9 cellular contexts compared by ENCODE assay signal in the genomic region with DNA sequence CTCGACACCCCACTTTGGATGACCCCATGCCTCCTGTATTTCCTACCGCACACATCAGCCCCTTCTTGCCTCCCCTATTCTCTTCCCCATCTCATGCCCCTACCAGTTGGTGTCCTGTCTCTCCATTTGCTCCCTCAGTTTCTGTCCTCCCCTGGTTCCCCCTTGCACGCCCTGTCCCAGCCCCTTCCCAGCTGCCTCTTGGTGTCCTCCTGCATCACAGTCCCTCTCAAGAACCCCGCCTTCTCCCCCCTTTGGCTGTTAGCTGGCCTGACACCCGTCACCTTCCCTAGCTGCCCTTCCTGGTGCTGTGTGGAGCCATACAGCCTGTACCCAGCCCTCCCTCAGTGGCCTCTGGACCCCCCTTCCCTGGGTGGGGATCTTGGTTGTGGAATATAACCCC. TPM values are rescaled to one million over a fixed set of nuclear protein-coding genes. Genes with fewer than 3 reads are reported as not detected.
DNase-seq lines count a peak whose midpoint lies in the region; ATAC-seq lines count a peak whose summit lies in the region.
"Had no signal": no experiment of that assay in that cellular context is flagged by ENCODE, and none has a peak within 500 bp of the region (broad histone marks: within the 10 kb centered on the region; RNA-seq: fewer than 3 reads in every experiment).

No MANE protein-coding gene starts in this region.

- peak overlapping the region; percentile 13 for H3K4me3 Mint-ChIP-seq in activated naive CD8-positive, alpha-beta T cell treated with anti-CD3 and anti-CD28 coated beads, Interleukin-2, amount 50 U/mL, for 24 hours
- peak overlapping the region in 4 of 5 donors; percentile 24 to 56 (median 33) for H3K4me3 Mint-ChIP-seq in immature natural killer cell
- H3K4me3 Mint-ChIP-seq in stimulated activated naive B cell treated with anti-CD40 and anti-IgM and Interleukin-4, amounts not matched to agents 10 μg/mL and 1 μg/mL and 100 μg/mL, for 72 hours: peak overlapping the region; percentile 77 to 79
- H3K4me3 Mint-ChIP-seq: IgD-negative memory B cell had no signal

- H3K27ac ChIP-seq in aorta (ENCODE audit: low read depth in 1 of 2, low read length in 2 of 2): no peak overlapping the region

- H3K27me3 ChIP-seq in aorta (ENCODE audit: control insufficient read depth in 1 of 2, insufficient read depth in 2 of 2, low read length in 1 of 2): no peaks in the 10 kb centered on the region

- peaks cover 27% of the 10 kb centered on the region for H3K27me3 Mint-ChIP-seq in activated naive CD8-positive, alpha-beta T cell treated with anti-CD3 and anti-CD28 coated beads, Interleukin-2, amount 50 U/mL, for 24 hours
- H3K27me3 Mint-ChIP-seq in immature natural killer cell (ENCODE audit: low read depth in 3 of 3): peaks cover 11 to 26% (median 12%) of the 10 kb centered on the region in 3 donors
- H3K27me3 Mint-ChIP-seq in stimulated activated naive B cell treated with anti-CD40 and anti-IgM and Interleukin-4, amounts not matched to agents 10 μg/mL and 1 μg/mL and 100 μg/mL, for 72 hours: peaks cover 63 to 71% of the 10 kb centered on the region in 2 donors

- H3K36me3 Mint-ChIP-seq in activated naive CD8-positive, alpha-beta T cell treated with anti-CD3 and anti-CD28 coated beads, Interleukin-2, amount 50 U/mL, for 24 hours (ENCODE audit: low read depth): no peaks in the 10 kb centered on the region
- H3K36me3 Mint-ChIP-seq in immature natural killer cell: no peaks in the 10 kb centered on the region
- H3K36me3 Mint-ChIP-seq in stimulated activated naive B cell treated with anti-CD40 and anti-IgM and Interleukin-4, amounts not matched to agents 10 μg/mL and 1 μg/mL and 100 μg/mL, for 72 hours: no peaks in the 10 kb centered on the region
- H3K36me3 Mint-ChIP-seq: IgD-negative memory B cell had no signal

- no peaks in the 10 kb centered on the region for H3K4me1 ChIP-seq in aorta (ENCODE audit: control insufficient read depth in 1 of 2, insufficient read depth in 2 of 2, low read length in 2 of 2)

- no peak overlapping the region for H3K4me3 ChIP-seq in aorta (ENCODE audit: low read length in 2 of 2)

- H3K9me3 ChIP-seq in aorta (ENCODE audit: control insufficient read depth, low read length): no peaks in the 10 kb centered on the region

- peaks cover 2% of the 10 kb centered on the region for H3K4me1 Mint-ChIP-seq in activated naive CD8-positive, alpha-beta T cell treated with anti-CD3 and anti-CD28 coated beads, Interleukin-2, amount 50 U/mL, for 24 hours
- peaks cover 0 to 4% of the 10 kb centered on the region in 2 donors for H3K4me1 Mint-ChIP-seq in immature natural killer cell
- H3K4me1 Mint-ChIP-seq in stimulated activated naive B cell treated with anti-CD40 and anti-IgM and Interleukin-4, amounts not matched to agents 10 μg/mL and 1 μg/mL and 100 μg/mL, for 72 hours: peaks cover 6 to 9% of the 10 kb centered on the region in 2 donors

- intact Hi-C loops in aorta (cut with DNase I): no loop called here

- H3K36me3 ChIP-seq in aorta (ENCODE audit: control insufficient read depth in 1 of 2, insufficient read depth in 2 of 2, low read length in 1 of 2): no peaks in the 10 kb centered on the region

- 32 to 35% methylated on average over 5 of the region's 5 CpGs for WGBS in aorta, 2 donors

- H3K27ac Mint-ChIP-seq in activated naive CD8-positive, alpha-beta T cell treated with anti-CD3 and anti-CD28 coated beads, Interleukin-2, amount 50 U/mL, for 24 hours: no peak overlapping the region
- H3K27ac Mint-ChIP-seq in immature natural killer cell: no peak overlapping the region
- no peak overlapping the region for H3K27ac Mint-ChIP-seq in stimulated activated naive B cell treated with anti-CD40 and anti-IgM and Interleukin-4, amounts not matched to agents 10 μg/mL and 1 μg/mL and 100 μg/mL, for 72 hours
- H3K27ac Mint-ChIP-seq: IgD-negative memory B cell had no signal

- no peaks in the 10 kb centered on the region for H3K9me3 Mint-ChIP-seq in activated naive CD8-positive, alpha-beta T cell treated with anti-CD3 and anti-CD28 coated beads, Interleukin-2, amount 50 U/mL, for 24 hours
- H3K9me3 Mint-ChIP-seq in immature natural killer cell: no peaks in the 10 kb centered on the region
- H3K9me3 Mint-ChIP-seq in stimulated activated naive B cell treated with anti-CD40 and anti-IgM and Interleukin-4, amounts not matched to agents 10 μg/mL and 1 μg/mL and 100 μg/mL, for 72 hours: no peaks in the 10 kb centered on the region
- H3K9me3 Mint-ChIP-seq: IgD-negative memory B cell had no signal

- DNase-seq in DMS79 treated with DMSO at 0.1 percent for 48 hours (lab: John Stamatoyannopoulos, UW): peak; percentile 45
- no peak for DNase-seq in DMS79 (lab: John Stamatoyannopoulos, UW)
- DNase-seq in activated naive CD8-positive, alpha-beta T cell treated with anti-CD3 and anti-CD28 coated beads, Interleukin-2, amount 50 U/mL, for 24 hours: no peak
- no peak for DNase-seq in immature natural killer cell
- DNase-seq in stimulated activated naive B cell treated with anti-CD40 and anti-IgM and Interleukin-4, amounts not matched to agents 10 μg/mL and 1 μg/mL and 100 μg/mL, for 72 hours: no peak
- no peak for DNase-seq in NCI-H226
- no peak for DNase-seq in aorta
- no peak for DNase-seq in germinal center (ENCODE audit: low spot score)

- ATAC-seq in activated naive CD8-positive, alpha-beta T cell treated with anti-CD3 and anti-CD28 coated beads, Interleukin-2, amount 50 U/mL, for 24 hours: no peak
- ATAC-seq in stimulated activated naive B cell treated with anti-CD40 and anti-IgM and Interleukin-4, amounts not matched to agents 10 μg/mL and 1 μg/mL and 100 μg/mL, for 72 hours (replicated peaks): no peak
- ATAC-seq in aorta (ENCODE audit: low FRiP score): no peak

RNA-seq across cellular contexts. Expression of a gene that starts 41.5 kb away (rescaled TPM):
- polyA plus RNA-seq in immature natural killer cell (not detected), aorta (10 to 100 TPM in 1 of 2 donors, 1 to 10 TPM in 1; 4.3 to 29.3 TPM)
- total RNA-seq in aorta: 10 to 100 TPM; 36.2 to 92.7 TPM

Comparison
In these comparisons a context has a peak if more than half of its experiments do, and no peak if none do; other contexts are left out.
1. H3K4me3 Mint-ChIP-seq: peak in every context shown above with its lines; median percentile 78 in stimulated activated naive B cell treated with anti-CD40 and anti-IgM and Interleukin-4, amounts not matched to agents 10 μg/mL and 1 μg/mL and 100 μg/mL, for 72 hours; 33 in immature natural killer cell; 13 in activated naive CD8-positive, alpha-beta T cell treated with anti-CD3 and anti-CD28 coated beads, Interleukin-2, amount 50 U/mL, for 24 hours.
2. RNA of a gene that starts 41.5 kb away (polyA plus RNA-seq): 4.3 to 29.3 TPM in aorta; not detected in immature natural killer cell; every median in the first group is over 4 times any median in the second.